8 cellular contexts compared by ENCODE assay signal in genomic region chr1:151720190-151720953, GRCh38. TPM values are rescaled to one million over a fixed set of nuclear protein-coding genes. Genes with fewer than 3 reads are reported as not detected.
A peak's percentile ranks its signal among the peaks of the same experiment; 100 is the strongest.
DNase-seq lines count a peak whose midpoint lies in the region; ATAC-seq and TF ChIP-seq lines count a peak whose summit lies in the region.

No MANE protein-coding gene starts in this region.

- no peak for TF ChIP-seq EP300 in SK-N-SH (IDR thresholded peaks at IDR 0.05; ENCODE audit: borderline replicate concordance in 1 of 2, low read depth in 1 of 2, low read length in 1 of 2)

- no peaks in the 10 kb centered on the region for H3K79me2 ChIP-seq in SK-N-SH (ENCODE audit: insufficient read depth)

- no peaks in the 10 kb centered on the region for H3K9me3 ChIP-seq in SK-N-SH

- no peak for ATAC-seq in HG03139 (IDR thresholded peaks at IDR 0.05; ENCODE audit: unreplicated experiment)

- H3K9me2 ChIP-seq in SK-N-SH = no peaks in the 10 kb centered on the region

- no peaks in the 10 kb centered on the region for H4K20me1 ChIP-seq in SK-N-SH (ENCODE audit: insufficient read depth)

- POLR2A ChIA-PET in SK-N-SH (lab: Yijun Ruan, JAX) = interaction anchor here (0.7 kb wide), 1 partner anchor 9 kb away, joined by 4 read pairs; no protein-coding TSS in a partner anchor

- peak overlapping the region; percentile 45 for H2AFZ ChIP-seq in SK-N-SH (ENCODE audit: low read depth)

- H3F3A ChIP-seq in SK-N-SH (replicated peaks; ENCODE audit: insufficient read depth) = no peaks in the 10 kb centered on the region

- DNase-seq in GM20000 (ENCODE audit: low spot score) (peak; percentile 85), SK-N-SH (no peak), foreskin melanocyte (peak; percentile 35), skeletal muscle cell (ENCODE audit: low read depth) (no peak), amniotic stem cell (lab: John Stamatoyannopoulos, UW) (no peak)
- DNase-seq in stimulated activated CD4-positive, alpha-beta T cell treated with anti-CD3 and anti-CD28 coated beads, Interleukin-12 subunit alpha, Interleukin-12 subunit beta, amount 100 ng/mL, for 4 hours = no peak
- DNase-seq in activated effector memory CD4-positive, alpha-beta T cell treated with Interleukin-2 at 50 U/mL for 16 hours = no peak

- peaks cover 29% of the 10 kb centered on the region for H3K27me3 ChIP-seq in SK-N-SH (ENCODE audit: insufficient read depth)

- peaks cover 0 to 36% of the 10 kb centered on the region in 2 experiments; a peak in 3 of 4 replicates for H3K4me1 ChIP-seq in SK-N-SH (ENCODE audit: control insufficient read depth in 1 of 2, insufficient read depth in 2 of 2, low read depth in 1 of 2, low read length in 1 of 2)

- H3K4me3 ChIP-seq in SK-N-SH (ENCODE audit: low read depth in 2 of 2, low read length in 1 of 2) (0 out of 4 replicates have a peak overlapping the region, but pooled peaks of 1 of the 2 experiments have one; percentile 22), skeletal muscle cell (ENCODE audit: low read depth, low read length) (peak overlapping the region; percentile 56)

- peak overlapping the region in 1 of 2 experiments; percentile 44; a peak in 2 of 4 replicates for H3K27ac ChIP-seq in SK-N-SH (ENCODE audit: low read depth in 2 of 2, low read length in 1 of 2)

- TF ChIP-seq CTCF in GM20000 (IDR thresholded peaks at IDR 0.05; ENCODE audit: extremely low read depth, missing control alignments) (no peak), SK-N-SH (IDR thresholded peaks at IDR 0.05) (no peak)

- H3K9ac ChIP-seq in SK-N-SH = no peak overlapping the region

- CTCF ChIA-PET in SK-N-SH (lab: Yijun Ruan, JAX) = interaction anchor here (0.8 to 2.8 kb wide), 9 partner anchors 8 to 281 kb away, joined by 3 to 13 read pairs (median 3); partner anchors contain the start of gene S100A10

- peak overlapping the region; percentile 83 for H3K4me2 ChIP-seq in SK-N-SH

- 53% methylated on average over 6 of the region's 6 CpGs for WGBS in SK-N-SH (ENCODE audit: low lambda C conversion rate)

- no peaks in the 10 kb centered on the region for H3K36me3 ChIP-seq in SK-N-SH (replicated peaks in 1 of 2; ENCODE audit: control insufficient read depth in 1 of 2, insufficient read depth in 2 of 2, low read length in 1 of 2)

- TF ChIP-seq RAD21 in SK-N-SH (IDR thresholded peaks at IDR 0.05; ENCODE audit: low read length) = no peak

TF ChIP-seq in SK-N-SH, 30 proteins besides CTCF, POLR2A, EP300 and RAD21:
- TF ChIP-seq USF1 (IDR thresholded peaks at IDR 0.05; ENCODE audit: borderline replicate concordance, low read depth) (no peak), FOXJ3 (CRISPR knock-in tag; IDR thresholded peaks at IDR 0.05) (no peak), JUND (IDR thresholded peaks at IDR 0.05) (no peak), MEF2A (IDR thresholded peaks at IDR 0.05; ENCODE audit: borderline replicate concordance, low read depth) (no peak), IRF3 (IDR thresholded peaks at IDR 0.05; ENCODE audit: low read depth, low read length) (no peak), TAF1 (IDR thresholded peaks at IDR 0.05; ENCODE audit: borderline replicate concordance, low read depth, low read length) (no peak), EZH2phosphoT487 (IDR thresholded peaks at IDR 0.05; ENCODE audit: borderline replicate concordance, low read depth) (no peak), NRF1 (IDR thresholded peaks at IDR 0.05; ENCODE audit: low read depth, low read length) (no peak), RXRA (IDR thresholded peaks at IDR 0.05; ENCODE audit: borderline replicate concordance, low read depth) (no peak), REST (IDR thresholded peaks at IDR 0.05; ENCODE audit: low read depth, low read length) (no peak), ZBTB33 (IDR thresholded peaks at IDR 0.05; ENCODE audit: borderline replicate concordance, low read depth) (no peak), CHD2 (IDR thresholded peaks at IDR 0.05; ENCODE audit: low read length, partially characterized antibody) (no peak), SIN3A (IDR thresholded peaks at IDR 0.05; ENCODE audit: borderline replicate concordance, low read depth, low read length) (no peak), FOXM1 (IDR thresholded peaks at IDR 0.05; ENCODE audit: low read depth) (no peak), RFX5 (IDR thresholded peaks at IDR 0.05; ENCODE audit: low read length) (no peak), MXI1 (IDR thresholded peaks at IDR 0.05; ENCODE audit: low read depth, low read length) (no peak), POLR2AphosphoS5 (IDR thresholded peaks at IDR 0.05; ENCODE audit: low read depth, low read length) (no peak)

RNA-seq across cellular contexts. Expression of gene RIIAD1, which starts 0.9 kb away (rescaled TPM):
- polyA plus RNA-seq in SK-N-SH (2012; rRNA removed) = not detected in 2 replicates
- not detected in 2 replicates for polyA plus RNA-seq in SK-N-SH (2012; cell fraction: cytosol; rRNA removed)
- not detected in 2 replicates for polyA plus RNA-seq in SK-N-SH (2012; cell fraction: nucleus; rRNA removed)

RNA-seq across cellular contexts. Expression of gene CELF3, which starts 3.8 kb away (rescaled TPM):
- polyA plus RNA-seq in SK-N-SH (2012; rRNA removed) = 0.25 and 0.65 TPM in 2 replicates
- polyA plus RNA-seq in SK-N-SH (2012; cell fraction: cytosol; rRNA removed) = 0.49 and 0.84 TPM in 2 replicates
- 1.3 and 2.3 TPM in 2 replicates for polyA plus RNA-seq in SK-N-SH (2012; cell fraction: nucleus; rRNA removed)

RNA-seq across cellular contexts. Expression of gene MRPL9, which starts 42.9 kb away (rescaled TPM):
- polyA plus RNA-seq in SK-N-SH (2012; rRNA removed) = 76.2 and 87.5 TPM in 2 replicates
- polyA plus RNA-seq in SK-N-SH (2012; cell fraction: cytosol; rRNA removed) = 79.0 and 80.5 TPM in 2 replicates
- 62.5 and 85.0 TPM in 2 replicates for polyA plus RNA-seq in SK-N-SH (2012; cell fraction: nucleus; rRNA removed)

Comparison
In these comparisons a context has a peak if more than half of its experiments do, and no peak if none do; other contexts are left out.
1. DNase-seq: peak in GM20000 (single experiment) and foreskin melanocyte (single experiment); none in SK-N-SH (single experiment), skeletal muscle cell (single experiment), stimulated activated CD4-positive, alpha-beta T cell treated with anti-CD3 and anti-CD28 coated beads, Interleukin-12 subunit alpha, Interleukin-12 subunit beta, amount 100 ng/mL, for 4 hours (single experiment), amniotic stem cell (single experiment) and activated effector memory CD4-positive, alpha-beta T cell treated with Interleukin-2 at 50 U/mL for 16 hours (single experiment).